8 cellular contexts compared by ENCODE assay signal in the genomic region with DNA sequence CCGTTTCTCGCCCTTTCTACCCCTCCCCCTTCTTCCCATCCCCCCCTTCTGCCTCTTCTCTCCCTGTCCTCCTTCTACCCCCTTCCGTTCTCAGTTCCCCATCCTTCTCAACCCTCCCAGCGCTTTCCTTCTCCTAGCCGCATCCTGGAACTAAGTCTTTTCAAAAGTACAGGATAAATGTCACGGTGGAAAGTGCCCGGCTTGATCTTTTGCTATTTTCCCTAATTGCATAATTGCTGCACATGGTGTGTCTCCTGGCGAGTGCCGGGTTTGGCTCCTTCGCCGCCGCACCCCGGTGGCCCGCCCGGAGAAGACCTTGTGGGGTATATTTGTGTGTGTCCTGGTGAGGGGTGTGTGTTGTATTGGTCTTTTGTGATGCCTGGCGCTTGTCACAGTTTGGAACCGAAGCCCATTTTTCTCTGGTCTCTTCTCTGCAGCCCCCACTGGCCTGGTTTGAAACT. TPM values are rescaled to one million over a fixed set of nuclear protein-coding genes. Genes with fewer than 3 reads are reported as not detected.
DNase-seq lines count a peak whose midpoint lies in the region; ATAC-seq and TF ChIP-seq lines count a peak whose summit lies in the region.

No MANE protein-coding gene starts in this region.

- peak overlapping the region; percentile 96 for H4K8ac ChIP-seq in trophoblast cell (ENCODE audit: low read depth, low read length)

- peak overlapping the region; percentile 88 for H4K91ac ChIP-seq in trophoblast cell (ENCODE audit: low read depth, low read length)

- H3K79me2 ChIP-seq in MM.1S (ENCODE audit: low read length) (peaks cover 53% of the 10 kb centered on the region), trophoblast cell (ENCODE audit: control insufficient read depth, insufficient read depth, low read length, poor library complexity) (peaks cover 10% of the 10 kb centered on the region)

- no CpG with 5 or more reads among the region's 17 CpGs for WGBS in trophoblast cell (ENCODE audit: extremely low coverage, insufficient coverage, insufficient read length)

- H4K12ac ChIP-seq in trophoblast cell (ENCODE audit: low read depth, low read length): no peak overlapping the region

- peak overlapping the region; percentile 89 for H3K14ac ChIP-seq in trophoblast cell (ENCODE audit: low read length)

- no peaks in the 10 kb centered on the region for H3K9me3 Mint-ChIP-seq in activated naive CD4-positive, alpha-beta T cell treated with anti-CD3 and anti-CD28 coated beads, Interleukin-2, amount 50 U/mL, for 72 hours

- H3K9me3 ChIP-seq in MM.1S (replicated peaks; ENCODE audit: insufficient read depth, low read length) (no peaks in the 10 kb centered on the region), cardiac muscle cell (ENCODE audit: low read depth) (no peaks in the 10 kb centered on the region), trophoblast cell (ENCODE audit: insufficient read depth, low read depth, low read length) (no peaks in the 10 kb centered on the region)

- peaks cover 10 to 11% of the 10 kb centered on the region in 2 donors for H3K36me3 Mint-ChIP-seq in activated naive CD4-positive, alpha-beta T cell treated with anti-CD3 and anti-CD28 coated beads, Interleukin-2, amount 50 U/mL, for 72 hours

- ATAC-seq in GM21381 (IDR thresholded peaks at IDR 0.05; ENCODE audit: unreplicated experiment): peak; percentile 16
- ATAC-seq in activated naive CD4-positive, alpha-beta T cell treated with anti-CD3 and anti-CD28 coated beads, Interleukin-2, amount 50 U/mL, for 72 hours: no peak

- H3K79me1 ChIP-seq in trophoblast cell (ENCODE audit: low read length): peaks cover 13% of the 10 kb centered on the region

- peaks cover 4% of the 10 kb centered on the region; the same call in 1 of the 2 replicates for H3F3A ChIP-seq in MM.1S (ENCODE audit: insufficient read depth, low read length)

- H3K18ac ChIP-seq in trophoblast cell (ENCODE audit: low read length): peak overlapping the region; percentile 81

- H3K4me1 ChIP-seq in MM.1S (ENCODE audit: low read length): peaks cover 14% of the 10 kb centered on the region
- peaks cover 14% of the 10 kb centered on the region for H3K4me1 ChIP-seq in cardiac muscle cell (ENCODE audit: low read depth)
- no peaks in the 10 kb centered on the region for H3K4me1 ChIP-seq in trophoblast cell (ENCODE audit: control insufficient read depth in 1 of 2, insufficient read depth in 2 of 2, low read length in 2 of 2)

- peak overlapping the region; percentile 84 to 90 for H3K27ac Mint-ChIP-seq in activated naive CD4-positive, alpha-beta T cell treated with anti-CD3 and anti-CD28 coated beads, Interleukin-2, amount 50 U/mL, for 72 hours

- no peaks in the 10 kb centered on the region for H3K9me2 ChIP-seq in MM.1S (replicated peaks; ENCODE audit: insufficient read depth, low read length)

- no peak overlapping the region for H2AK5ac ChIP-seq in trophoblast cell (ENCODE audit: low read length)

- no peaks in the 10 kb centered on the region for H4K20me1 ChIP-seq in MM.1S (ENCODE audit: insufficient read depth, low read length)

- peak overlapping the region; percentile 45 for H2BK5ac ChIP-seq in trophoblast cell (ENCODE audit: low read depth, low read length, poor library complexity)

- H3K23ac ChIP-seq in trophoblast cell (ENCODE audit: low read length): no peak overlapping the region

- H3K27me3 ChIP-seq in MM.1S (replicated peaks; ENCODE audit: insufficient read depth, low read length): no peaks in the 10 kb centered on the region
- no peaks in the 10 kb centered on the region for H3K27me3 ChIP-seq in cardiac muscle cell
- H3K27me3 ChIP-seq in trophoblast cell (ENCODE audit: insufficient read depth, low read length): no peaks in the 10 kb centered on the region

- peak overlapping the region; percentile 66 for H3K4me2 ChIP-seq in MM.1S (ENCODE audit: low read depth, low read length)
- H3K4me2 ChIP-seq in trophoblast cell (ENCODE audit: low read length): peak overlapping the region; percentile 99

- H2AFZ ChIP-seq in MM.1S (ENCODE audit: low read length) (peak overlapping the region; percentile 86), trophoblast cell (ENCODE audit: insufficient read depth, low read length, poor library complexity) (peak overlapping the region; percentile 77)

- H3K4ac ChIP-seq in trophoblast cell (ENCODE audit: low read depth, low read length): peak overlapping the region; percentile 39

- H3K9ac ChIP-seq in MM.1S (ENCODE audit: low read length) (peak overlapping the region; percentile 80), trophoblast cell (ENCODE audit: low read length) (peak overlapping the region; percentile 72)

- DNase-seq in C1 segment of cervical spinal cord (lab: John Stamatoyannopoulos, UW) (peak in 11 of 14 donors; percentile 37 to 82 (median 56)), MM.1S (peak; percentile 16), cardiac muscle cell (ENCODE audit: low read depth in 1 of 2, low spot score in 1 of 2) (peak; percentile 25 to 41), trophoblast cell (peak; percentile 15 to 51), T-helper 9 cell (no peak)
- peak in 1 of 2 donors; percentile 20 for DNase-seq in activated naive CD4-positive, alpha-beta T cell treated with anti-CD3 and anti-CD28 coated beads, Interleukin-2, amount 50 U/mL, for 72 hours (ENCODE audit: low spot score in 2 of 2)
- no peak for DNase-seq in activated effector memory CD4-positive, alpha-beta T cell treated with anti-CD3 and anti-CD28 coated beads, Interleukin-2, amount 50 U/mL, for 16 hours

- TF ChIP-seq CTCF in MM.1S (IDR thresholded peaks at IDR 0.05; ENCODE audit: low read length) (no peak), cardiac muscle cell (IDR thresholded peaks at IDR 0.05; ENCODE audit: low read depth, low read length) (no peak)

- peak overlapping the region; percentile 89 for H2BK120ac ChIP-seq in trophoblast cell (ENCODE audit: insufficient read depth, low read length, poor library complexity)

- H3K27ac ChIP-seq in MM.1S (ENCODE audit: low read length): no peak overlapping the region
- peak overlapping the region; percentile 81 for H3K27ac ChIP-seq in cardiac muscle cell
- H3K27ac ChIP-seq in trophoblast cell (ENCODE audit: low read depth, low read length): no peak overlapping the region

- peak overlapping the region; percentile 97 for H3K4me3 ChIP-seq in MM.1S (ENCODE audit: low read length)
- H3K4me3 ChIP-seq in cardiac muscle cell: peak overlapping the region; percentile 98
- H3K4me3 ChIP-seq in trophoblast cell (ENCODE audit: low read depth, low read length): peak overlapping the region; percentile 90

- H2BK12ac ChIP-seq in trophoblast cell (ENCODE audit: low read length): no peak overlapping the region

- H3K36me3 ChIP-seq in MM.1S (replicated peaks; ENCODE audit: insufficient read depth, low read length) (no peaks in the 10 kb centered on the region), cardiac muscle cell (no peaks in the 10 kb centered on the region), trophoblast cell (ENCODE audit: control insufficient read depth in 1 of 2, insufficient read depth in 2 of 2, low read length in 2 of 2) (no peaks in the 10 kb centered on the region)

RNA-seq across cellular contexts. Expression of a gene that starts 0.6 kb away (rescaled TPM):
- total RNA-seq in activated naive CD4-positive, alpha-beta T cell treated with anti-CD3 and anti-CD28 coated beads, Interleukin-2, amount 50 U/mL, for 72 hours: 10 to 100 TPM in 1 of 2 donors, 1 to 10 TPM in 1; 4.7 to 18.3 TPM
- total RNA-seq in cardiac muscle cell: 139 and 140 TPM in 2 replicates
- polyA plus RNA-seq in cardiac muscle cell: 246 and 290 TPM in 2 replicates
- polyA plus RNA-seq in trophoblast cell (2013): 25.6 and 26.0 TPM in 2 replicates

Comparison
In these comparisons a context has a peak if more than half of its experiments do, and no peak if none do; other contexts are left out.
1. DNase-seq: peak in C1 segment of cervical spinal cord (11 of 14), MM.1S (single experiment), cardiac muscle cell (2 of 2) and trophoblast cell (2 of 2); none in T-helper 9 cell (single experiment) and activated effector memory CD4-positive, alpha-beta T cell treated with anti-CD3 and anti-CD28 coated beads, Interleukin-2, amount 50 U/mL, for 16 hours (single experiment).
2. Peak in every context shown above with its lines, with median percentiles within 50 percentile points of each other: H3K4me3 ChIP-seq.